1 cellular context compared by ENCODE assay signal in genomic region chr13:97544041-97544765, GRCh38.
TF ChIP-seq lines count a peak whose summit lies in the region.

No MANE protein-coding gene starts in this region.

TF ChIP-seq in H1, 55 proteins besides CTCF, POLR2A, EP300 and RAD21:
- TF ChIP-seq HDAC2 (IDR thresholded peaks at IDR 0.05; ENCODE audit: borderline replicate concordance in 1 of 2, low read depth in 2 of 2, low read length in 2 of 2) (no peak), CEBPB (IDR thresholded peaks at IDR 0.05; ENCODE audit: low read depth, low read length) (no peak), SP1 (IDR thresholded peaks at IDR 0.05; ENCODE audit: low read depth, low read length) (no peak), SUZ12 (IDR thresholded peaks at IDR 0.05; ENCODE audit: low read length) (no peak), SP4 (IDR thresholded peaks at IDR 0.05; ENCODE audit: low read length) (no peak), USF2 (IDR thresholded peaks at IDR 0.05; ENCODE audit: low read length) (no peak), SIX5 (IDR thresholded peaks at IDR 0.05; ENCODE audit: low read depth, low read length) (no peak), PHF8 (conservative IDR thresholded peaks at IDR 0.05; ENCODE audit: low read depth, low read length) (no peak), SAP30 (IDR thresholded peaks at IDR 0.05; ENCODE audit: insufficient read depth, insufficient replicate concordance, low read length) (no peak), RFX5 (IDR thresholded peaks at IDR 0.05; ENCODE audit: borderline replicate concordance, low read depth, low read length) (no peak), CHD2 (IDR thresholded peaks at IDR 0.05; ENCODE audit: low read length) (no peak), EZH2 (IDR thresholded peaks at IDR 0.05; ENCODE audit: low read depth, low read length, severe bottlenecking) (no peak), BCL11A (IDR thresholded peaks at IDR 0.05; ENCODE audit: low read depth in 2 of 2, low read length in 2 of 2) (no peak), SP2 (IDR thresholded peaks at IDR 0.05; ENCODE audit: low read length) (no peak), MAX (IDR thresholded peaks at IDR 0.05) (no peak), JUN (IDR thresholded peaks at IDR 0.05; ENCODE audit: low read depth, low read length) (no peak), BRCA1 (IDR thresholded peaks at IDR 0.05; ENCODE audit: low read depth, low read length) (no peak), GABPA (IDR thresholded peaks at IDR 0.05; ENCODE audit: borderline replicate concordance, insufficient read depth, low read length) (no peak)
TF ChIP-seq in H1: peak in this region for 0.
